Comparison of ENCODE assay signal across 8 cellular contexts in the genomic region with DNA sequence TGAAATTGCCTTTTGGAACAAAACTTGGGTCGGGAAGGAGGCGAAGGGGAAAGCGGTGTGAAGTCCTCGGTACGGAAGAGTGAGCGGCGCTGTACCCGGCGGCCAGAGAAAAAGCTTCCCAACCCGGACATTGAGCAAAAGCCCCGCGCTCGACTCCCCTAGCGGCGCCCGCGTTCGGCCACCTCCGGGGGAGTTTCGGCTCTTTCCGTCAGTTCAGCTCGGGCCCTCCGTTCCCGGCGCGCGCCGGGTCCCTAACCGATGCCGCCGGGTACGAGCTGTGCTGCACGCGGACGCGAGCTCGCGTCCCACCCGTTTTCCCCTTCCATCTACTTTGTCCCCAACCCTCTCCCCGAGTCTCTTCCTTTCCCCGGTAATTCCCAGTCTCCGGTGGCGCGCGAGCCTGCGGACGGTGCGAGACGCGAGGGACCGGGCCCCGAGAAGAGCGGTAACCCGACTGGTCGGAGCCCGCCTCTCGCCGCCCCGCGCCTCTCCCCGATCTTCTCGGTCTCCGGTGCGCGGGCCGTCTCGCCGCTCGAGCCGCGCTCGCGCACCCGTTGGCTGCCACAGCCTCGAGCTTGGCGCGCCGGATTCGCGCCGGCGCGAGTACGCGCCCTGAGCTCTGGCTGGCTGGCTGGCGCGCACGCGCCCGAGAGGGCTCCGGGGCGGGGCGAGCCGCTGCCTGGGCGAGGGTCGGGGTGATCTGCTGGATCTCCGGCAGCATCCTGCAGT. TPM values are rescaled to one million over a fixed set of nuclear protein-coding genes. Genes with fewer than 3 reads are reported as not detected.
DNase-seq lines count a peak whose midpoint lies in the region; ATAC-seq and TF ChIP-seq lines count a peak whose summit lies in the region.

No MANE protein-coding gene starts in this region.

- ATAC-seq in GM19397 (IDR thresholded peaks at IDR 0.05; ENCODE audit: unreplicated experiment), result peak; percentile 73
- ATAC-seq in activated CD8-positive, alpha-beta T cell treated with anti-CD3 and anti-CD28 coated beads for 36 hours, result peak; percentile 86

- peak overlapping the region; percentile 96 to 97 for H3K4me3 Mint-ChIP-seq in CD14-positive monocyte
- H3K4me3 Mint-ChIP-seq in activated CD8-positive, alpha-beta T cell treated with anti-CD3 and anti-CD28 coated beads for 36 hours, result peak overlapping the region; percentile 74

- H3K27me3 Mint-ChIP-seq in CD14-positive monocyte (ENCODE audit: low read depth in 3 of 3), result peaks cover 0 to 2% (median 0%) of the 10 kb centered on the region in 3 donors
- H3K27me3 Mint-ChIP-seq in activated CD8-positive, alpha-beta T cell treated with anti-CD3 and anti-CD28 coated beads for 36 hours, result no peaks in the 10 kb centered on the region

- intact Hi-C loops in CD14-positive monocyte (cut with micrococcal nuclease), result no loop called here
- intact Hi-C loops in activated CD8-positive, alpha-beta T cell treated with anti-CD3 and anti-CD28 coated beads for 36 hours (cut with micrococcal nuclease), result no loop called here

- H3K27me3 ChIP-seq in ectodermal cell (ENCODE audit: control insufficient read depth, insufficient read depth, low read length, poor library complexity, severe bottlenecking), result no peaks in the 10 kb centered on the region

- DNase-seq in CD14-positive monocyte (ENCODE audit: low spot score) (peak; percentile 78), HK-2 (ENCODE audit: unreplicated experiment) (peak; percentile 98), NCI-H82 (lab: John Stamatoyannopoulos, UW) (peak; percentile 98), medulla oblongata (ENCODE audit: extremely low spot score) (peak; percentile 87)
- DNase-seq in activated CD8-positive, alpha-beta T cell treated with anti-CD3 and anti-CD28 coated beads for 36 hours, result peak; percentile 92
- DNase-seq in stimulated activated CD4-positive, alpha-beta T cell treated with anti-CD3 and anti-CD28 coated beads, TNF-alpha, amount 100 ng/mL, for 4 hours (ENCODE audit: low read depth in 3 of 3), result peak; percentile 61 to 80 (median 74)

- POLR2A ChIA-PET in activated CD8-positive, alpha-beta T cell treated with anti-CD3 and anti-CD28 coated beads for 36 hours (lab: Charles Lee), result interaction anchor here (0.5 to 2.5 kb wide), 20 partner anchors 8 to 382 kb away, joined by 3 to 16 read pairs (median 4); partner anchors contain the start of genes DNAJC22, PRPF40B, TROAP and TUBA1B

- H3K4me3 ChIP-seq in ectodermal cell (ENCODE audit: insufficient read depth, low read depth, low read length), result peak overlapping the region; percentile 62

- 0% methylated on average over 97 of the region's 97 CpGs for WGBS in ectodermal cell, 2 experiments

- no peaks in the 10 kb centered on the region for H3K9me3 Mint-ChIP-seq in CD14-positive monocyte
- H3K9me3 Mint-ChIP-seq in activated CD8-positive, alpha-beta T cell treated with anti-CD3 and anti-CD28 coated beads for 36 hours, result no peaks in the 10 kb centered on the region

- CTCF ChIA-PET in activated CD8-positive, alpha-beta T cell treated with anti-CD3 and anti-CD28 coated beads for 36 hours (lab: Charles Lee), result interaction anchor here (0.9 to 8.2 kb wide), 22 partner anchors 9 to 278 kb away, joined by 3 to 71 read pairs (median 4); partner anchors contain the start of genes DNAJC22, TUBA1A and TUBA1B

- no peaks in the 10 kb centered on the region for H3K36me3 Mint-ChIP-seq in CD14-positive monocyte
- H3K36me3 Mint-ChIP-seq in activated CD8-positive, alpha-beta T cell treated with anti-CD3 and anti-CD28 coated beads for 36 hours (ENCODE audit: low read depth), result no peaks in the 10 kb centered on the region

- H3K4me1 Mint-ChIP-seq in CD14-positive monocyte, result peaks cover 36% of the 10 kb centered on the region
- H3K4me1 Mint-ChIP-seq in activated CD8-positive, alpha-beta T cell treated with anti-CD3 and anti-CD28 coated beads for 36 hours (ENCODE audit: low read depth), result peaks cover 29% of the 10 kb centered on the region

- no peaks in the 10 kb centered on the region for H3K4me1 ChIP-seq in ectodermal cell (ENCODE audit: control insufficient read depth, insufficient read depth, low read length)

- TF ChIP-seq CTCF in CD14-positive monocyte (IDR thresholded peaks at IDR 0.05), result no peak
- no peak for TF ChIP-seq CTCF in activated CD8-positive, alpha-beta T cell treated with anti-CD3 and anti-CD28 coated beads for 36 hours (IDR thresholded peaks at IDR 0.05)

- H3K27ac ChIP-seq in ectodermal cell (ENCODE audit: insufficient read depth, low read depth, low read length, poor library complexity, severe bottlenecking), result peak overlapping the region; percentile 97

- H3K27ac Mint-ChIP-seq in CD14-positive monocyte, result peak overlapping the region; percentile 82 to 96 (median 91)
- peak overlapping the region; percentile 98 for H3K27ac Mint-ChIP-seq in activated CD8-positive, alpha-beta T cell treated with anti-CD3 and anti-CD28 coated beads for 36 hours

- no peaks in the 10 kb centered on the region for H3K9me3 ChIP-seq in ectodermal cell (ENCODE audit: control insufficient read depth, low read length)

- no peaks in the 10 kb centered on the region for H3K36me3 ChIP-seq in ectodermal cell (ENCODE audit: control insufficient read depth, insufficient read depth, low read length)

RNA-seq across cellular contexts. Expression of gene SPATS2, which starts 0.4 kb away (rescaled TPM):
- 1 to 10 TPM; 1.1 to 1.8 TPM for polyA plus RNA-seq in CD14-positive monocyte
- 10 to 100 TPM in 1 of 2 experiments, 1 to 10 TPM in 1; 9.2 to 10.8 TPM for total RNA-seq in activated CD8-positive, alpha-beta T cell treated with anti-CD3 and anti-CD28 coated beads for 36 hours
- polyA plus RNA-seq in ectodermal cell (2013, experiment 1 of 4), result 56.6 TPM
- polyA plus RNA-seq in ectodermal cell (2013, experiment 2 of 4), result 56.0 TPM
- 43.2 TPM for polyA plus RNA-seq in ectodermal cell (2013, experiment 3 of 4)
- polyA plus RNA-seq in ectodermal cell (2013, experiment 4 of 4), result 49.4 TPM

RNA-seq across cellular contexts. Expression of gene DNAJC22, which starts 20.1 kb away (rescaled TPM):
- polyA plus RNA-seq in CD14-positive monocyte, result not detected
- total RNA-seq in activated CD8-positive, alpha-beta T cell treated with anti-CD3 and anti-CD28 coated beads for 36 hours, result under 1 TPM in 1 of 2 experiments, not detected in 1; 0.14 TPM
- 0.31 TPM for polyA plus RNA-seq in ectodermal cell (2013, experiment 1 of 4)
- 0.20 TPM for polyA plus RNA-seq in ectodermal cell (2013, experiment 2 of 4)
- 0.11 TPM for polyA plus RNA-seq in ectodermal cell (2013, experiment 3 of 4)
- polyA plus RNA-seq in ectodermal cell (2013, experiment 4 of 4), result 0.16 TPM

RNA-seq across cellular contexts. Expression of gene C1QL4, which starts 29.8 kb away (rescaled TPM):
- polyA plus RNA-seq in CD14-positive monocyte, result not detected
- total RNA-seq in activated CD8-positive, alpha-beta T cell treated with anti-CD3 and anti-CD28 coated beads for 36 hours, result not detected
- polyA plus RNA-seq in ectodermal cell (2013, experiment 1 of 4), result 0.94 TPM
- 0.53 TPM for polyA plus RNA-seq in ectodermal cell (2013, experiment 2 of 4)
- 1.2 TPM for polyA plus RNA-seq in ectodermal cell (2013, experiment 3 of 4)
- 1.2 TPM for polyA plus RNA-seq in ectodermal cell (2013, experiment 4 of 4)

RNA-seq across cellular contexts. Expression of gene TROAP, which starts 43.8 kb away (rescaled TPM):
- not detected for polyA plus RNA-seq in CD14-positive monocyte
- total RNA-seq in activated CD8-positive, alpha-beta T cell treated with anti-CD3 and anti-CD28 coated beads for 36 hours, result 10 to 100 TPM; 46.6 to 52.6 TPM
- polyA plus RNA-seq in ectodermal cell (2013, experiment 1 of 4), result 76.3 TPM
- polyA plus RNA-seq in ectodermal cell (2013, experiment 2 of 4), result 70.2 TPM
- polyA plus RNA-seq in ectodermal cell (2013, experiment 3 of 4), result 63.5 TPM
- polyA plus RNA-seq in ectodermal cell (2013, experiment 4 of 4), result 64.5 TPM

Comparison
In these comparisons a context has a peak if more than half of its experiments do, and no peak if none do; other contexts are left out.
1. Peak in every context shown above with its lines: DNase-seq, ATAC-seq, H3K4me3 ChIP-seq and H3K27ac ChIP-seq.